Comparison of ENCODE assay signal across 17 cellular contexts in genomic region chr20:62583424-62583920, GRCh38. TPM values are rescaled to one million over a fixed set of nuclear protein-coding genes. Genes with fewer than 3 reads are reported as not detected.
DNase-seq lines count a peak whose midpoint lies in the region; ATAC-seq, FAIRE-seq and TF ChIP-seq lines count a peak whose summit lies in the region.
"Had no signal": no experiment of that assay in that cellular context is flagged by ENCODE, and none has a peak within 500 bp of the region (broad histone marks: within the 10 kb centered on the region; RNA-seq: fewer than 3 reads in every experiment).

No MANE protein-coding gene starts in this region.

- no peak overlapping the region for H3K27ac Mint-ChIP-seq in natural killer cell
- H3K27ac Mint-ChIP-seq: activated T-helper 2 cell treated with anti-CD3 and anti-CD28 coated beads, Interferon-gamma antibody, Interleukin-2, Interleukin-4, amounts not matched to agents 10 μg/mL and 5 μg/mL and 100 μg/mL, durations not matched to agents 14 hours and 24 hours and 36 hours; naive B cell had no signal

- H2AFZ ChIP-seq in keratinocyte (ENCODE audit: control insufficient read depth, low read length) = no peak overlapping the region

- no peaks in the 10 kb centered on the region for H3K9me1 ChIP-seq in keratinocyte (ENCODE audit: control insufficient read depth, extremely low read depth, insufficient read depth, low read length)

- H3K4me2 ChIP-seq in keratinocyte (ENCODE audit: control insufficient read depth, extremely low read depth, insufficient read depth, low read depth, low read length) = no peak overlapping the region

- intact Hi-C loops in Right ventricle myocardium inferior (cut with DNase I) = no loop called here
- intact Hi-C loops in tibial artery (cut with DNase I; ENCODE audit: low total_unique reads) = no loop called here
- intact Hi-C loops in natural killer cell (cut with micrococcal nuclease) = no loop called here

- dilution Hi-C loops in keratinocyte (cut with MboI; ENCODE audit: extremely low pct_ligation_motif_present, low sequenced_read_pairs) = no loop called here

- H3K27me3 Mint-ChIP-seq in natural killer cell (ENCODE audit: low read depth in 2 of 2) = peaks cover 29 to 33% of the 10 kb centered on the region in 2 donors

- peaks cover 0 to 17% of the 10 kb centered on the region in 2 donors for H3K4me1 ChIP-seq in right atrium auricular region
- H3K4me1 ChIP-seq in keratinocyte (ENCODE audit: control insufficient read depth, extremely low read depth, insufficient read depth, low read length) = peaks cover 2% of the 10 kb centered on the region
- H3K4me1 ChIP-seq in tibial artery = peaks cover 0 to 27% (median 18%) of the 10 kb centered on the region in 4 donors

- no peak overlapping the region for H3K9ac ChIP-seq in keratinocyte (ENCODE audit: control insufficient read depth, extremely low read depth, insufficient read depth, low read length)

- no peak overlapping the region for H3K27ac ChIP-seq in right atrium auricular region
- H3K27ac ChIP-seq in keratinocyte (ENCODE audit: control insufficient read depth, insufficient read depth, low read length) = no peak overlapping the region
- no peak overlapping the region for H3K27ac ChIP-seq in tibial artery
- H3K27ac ChIP-seq: upper lobe of left lung had no signal

- no peaks in the 10 kb centered on the region for H3K79me2 ChIP-seq in keratinocyte (ENCODE audit: control insufficient read depth, insufficient read depth, low read length)

- TF ChIP-seq CTCF in right atrium auricular region (IDR thresholded peaks at IDR 0.05) (no peak), keratinocyte (optimal IDR thresholded peaks at IDR 0.05 in 1 of 3, IDR thresholded peaks at IDR 0.05 in 1 of 3, conservative IDR thresholded peaks at IDR 0.05 in 1 of 3; ENCODE audit: extremely low read depth in 1 of 3, insufficient read depth in 2 of 3, low read length in 3 of 3) (peak in 2 of 3 experiments; percentile 7 to 14), tibial artery (IDR thresholded peaks at IDR 0.05) (peak; percentile 22 to 32), natural killer cell (IDR thresholded peaks at IDR 0.05) (no peak)

- no peaks in the 10 kb centered on the region for H3K27me3 ChIP-seq in right atrium auricular region
- peaks cover 62% of the 10 kb centered on the region for H3K27me3 ChIP-seq in keratinocyte (ENCODE audit: control insufficient read depth, extremely low read depth, insufficient read depth, low read length)
- peaks cover 0 to 70% of the 10 kb centered on the region in 2 donors for H3K27me3 ChIP-seq in tibial artery

- peak; percentile 43 for DNase-seq in Right ventricle myocardium inferior (ENCODE audit: missing footprints)
- no peak for DNase-seq in right atrium auricular region (ENCODE audit: low spot score)
- DNase-seq in cerebellar cortex (ENCODE audit: low spot score) = peak; percentile 87
- DNase-seq in keratinocyte (ENCODE audit: low read depth, low spot score) = no peak
- DNase-seq in tibial artery = no peak
- DNase-seq in natural killer cell = no peak
- DNase-seq: activated CD4-positive, alpha-beta T cell treated with anti-CD3 and anti-CD28 coated beads for 4 hours; naive B cell; NCI-H2107; T-cell had no signal

- no peak for ATAC-seq in Right ventricle myocardium inferior
- no peak for ATAC-seq in GM18873 (IDR thresholded peaks at IDR 0.05; ENCODE audit: low FRiP score, unreplicated experiment)
- no peak for ATAC-seq in natural killer cell
- ATAC-seq in HG02938 (IDR thresholded peaks at IDR 0.05; ENCODE audit: unreplicated experiment) = no peak
- ATAC-seq: HCT116, T-cell had no signal

- no peak overlapping the region for H3K4me3 ChIP-seq in right atrium auricular region
- no peak overlapping the region for H3K4me3 ChIP-seq in keratinocyte (ENCODE audit: control insufficient read depth in 2 of 3, extremely low read depth in 1 of 3, insufficient read depth in 2 of 3, low read depth in 1 of 3, low read length in 3 of 3)
- no peak overlapping the region for H3K4me3 ChIP-seq in tibial artery
- H3K4me3 ChIP-seq: upper lobe of left lung had no signal

- no peaks in the 10 kb centered on the region for H4K20me1 ChIP-seq in keratinocyte (ENCODE audit: control insufficient read depth, extremely low read depth, insufficient read depth, low read length)

- no peaks in the 10 kb centered on the region for H3K9me3 Mint-ChIP-seq in natural killer cell
- H3K9me3 Mint-ChIP-seq: activated T-helper 2 cell treated with anti-CD3 and anti-CD28 coated beads, Interferon-gamma antibody, Interleukin-2, Interleukin-4, amounts not matched to agents 10 μg/mL and 5 μg/mL and 100 μg/mL, durations not matched to agents 14 hours and 24 hours and 36 hours; T-cell had no signal

- FAIRE-seq in keratinocyte (lab: Jason Lieb, UNC) = no peak
- FAIRE-seq: A204.1, islet of Langerhans had no signal

- no peak overlapping the region for H3K4me3 Mint-ChIP-seq in natural killer cell
- H3K4me3 Mint-ChIP-seq: T-cell had no signal

- H3K4me1 Mint-ChIP-seq in natural killer cell = no peaks in the 10 kb centered on the region

- no peaks in the 10 kb centered on the region for H3K9me3 ChIP-seq in right atrium auricular region
- no peaks in the 10 kb centered on the region for H3K9me3 ChIP-seq in keratinocyte (ENCODE audit: control insufficient read depth, low read depth, low read length)
- H3K9me3 ChIP-seq in tibial artery = no peaks in the 10 kb centered on the region
- H3K9me3 ChIP-seq: upper lobe of left lung had no signal

- H3K36me3 ChIP-seq in right atrium auricular region (no peaks in the 10 kb centered on the region), keratinocyte (ENCODE audit: control insufficient read depth in 2 of 2, extremely low read depth in 1 of 2, insufficient read depth in 2 of 2, low read length in 2 of 2) (no peaks in the 10 kb centered on the region), tibial artery (no peaks in the 10 kb centered on the region)
- H3K36me3 ChIP-seq: upper lobe of left lung had no signal

- H3K36me3 Mint-ChIP-seq in natural killer cell = no peaks in the 10 kb centered on the region
- H3K36me3 Mint-ChIP-seq: T-cell had no signal

RNA-seq across cellular contexts. Expression of gene SLCO4A1, which starts 58.8 kb away (rescaled TPM):
- 15.5 TPM for total RNA-seq in Right ventricle myocardium inferior
- 10 to 100 TPM; 13.4 to 19.8 TPM for total RNA-seq in right atrium auricular region
- polyA plus RNA-seq in keratinocyte = 0.43 to 1.8 TPM (median 1.4 TPM) in 3 replicates
- 19.0 TPM for polyA plus RNA-seq in keratinocyte (2011; ENCODE audit: low read depth)
- 0.28 and 0.35 TPM in 2 replicates for polyA plus RNA-seq in keratinocyte (2011; cell fraction: cytosol; rRNA removed)
- 1.6 and 2.7 TPM in 2 replicates for polyA plus RNA-seq in keratinocyte (2011; cell fraction: nucleus; rRNA removed)
- 1.1 and 42.6 TPM in 2 replicates for polyA plus RNA-seq in keratinocyte (2012; ENCODE audit: low replicate concordance)
- 0.96 to 1.7 TPM (median 1.1 TPM) in 3 replicates for polyA minus RNA-seq in keratinocyte
- polyA minus RNA-seq in keratinocyte (2011; cell fraction: cytosol; rRNA and poly(A)+ RNA removed) = 4.6 TPM
- polyA minus RNA-seq in keratinocyte (2011; cell fraction: nucleus; rRNA and poly(A)+ RNA removed) = 1.7 and 1.8 TPM in 2 replicates
- 1 to 10 TPM in 2 of 3 donors, under 1 TPM in 1; 0.59 to 1.4 (median 1.1) TPM for total RNA-seq in natural killer cell

Comparison
In these comparisons a context has a peak if more than half of its experiments do, and no peak if none do; other contexts are left out.
1. DNase-seq: peak in Right ventricle myocardium inferior (single experiment) and cerebellar cortex (single experiment); none in right atrium auricular region (single experiment), keratinocyte (single experiment), tibial artery (0 of 2) and natural killer cell (single experiment).
2. CTCF ChIP-seq: peak in keratinocyte (2 of 3) and tibial artery (2 of 2); none in right atrium auricular region (0 of 2) and natural killer cell (single experiment).